Comparison of ENCODE assay signal across 7 cellular contexts in genomic region chr14:35164849-35165248, GRCh38.
"Had no signal": no experiment of that assay in that cellular context is flagged by ENCODE, and none has a peak within 500 bp of the region (broad histone marks: within the 10 kb centered on the region; RNA-seq: fewer than 3 reads in every experiment).

No MANE protein-coding gene starts in this region.

- H3K4me3 Mint-ChIP-seq: GM23338, H9 had no signal

- H2AFZ ChIP-seq: GM23338 had no signal

- ATAC-seq: GM23338 had no signal

- H3K27ac ChIP-seq: HL-60 had no signal

- H3K4me3 ChIP-seq: GM23338 had no signal

- FAIRE-seq: H1, H54 had no signal

- H3K4me2 ChIP-seq: GM23338 had no signal

- H3K27ac Mint-ChIP-seq: GM23338, H9 had no signal

- DNase-seq: H9, HCEC 1CT, IMR-90 had no signal

- H3K4me1 Mint-ChIP-seq: GM23338, H9 had no signal

- H3K9me3 Mint-ChIP-seq: GM23338, H9 had no signal
